1 cellular context compared by ENCODE assay signal in genomic region chr2:27322766-27323591, GRCh38.
TF ChIP-seq lines count a peak whose summit lies in the region.

TSS of gene MPV17 (minus strand) at chr2:27323097. CDS start at chr2:27322517, 580 bp downstream.

TF ChIP-seq in K562, 482 proteins besides CTCF, POLR2A, EP300 and RAD21 (continued from another document and continues in another):
- peak; percentile 83 for TF ChIP-seq HMBOX1 (IDR thresholded peaks at IDR 0.05)
- 0 out of 2 replicates have a peak, but pooled peaks have one; percentile 17 for TF ChIP-seq ZNF592 (IDR thresholded peaks at IDR 0.05)
- no peak for TF ChIP-seq KDM4B (IDR thresholded peaks at IDR 0.05; ENCODE audit: borderline replicate concordance in 2 of 2, low read depth in 1 of 2)
- TF ChIP-seq U2AF1 (optimal IDR thresholded peaks at IDR 0.05; ENCODE audit: low read depth, low read length) = no peak
- TF ChIP-seq ZNF75A (CRISPR knock-in tag; IDR thresholded peaks at IDR 0.05) = peak; percentile 19; the same call in 1 of the 2 replicates
- TF ChIP-seq FOXO4 (CRISPR knock-in tag; IDR thresholded peaks at IDR 0.05) = peak; percentile 77; the same call in 1 of the 2 replicates
- peak; percentile 62; the same call in 1 of the 2 replicates for TF ChIP-seq SPI1 (IDR thresholded peaks at IDR 0.05; ENCODE audit: borderline replicate concordance, low read depth, low read length)
- TF ChIP-seq PHF8 (IDR thresholded peaks at IDR 0.05; ENCODE audit: borderline replicate concordance, low read length) = peak; percentile 93; the same call in 1 of the 2 replicates
- no peak for TF ChIP-seq HMGXB4 (CRISPR knock-in tag; IDR thresholded peaks at IDR 0.05)
- peak; percentile 84 for TF ChIP-seq SP1 (CRISPR knock-in tag; IDR thresholded peaks at IDR 0.05)
- TF ChIP-seq OTX1 (CRISPR knock-in tag; IDR thresholded peaks at IDR 0.05) = peak; percentile 71; the same call in 1 of the 2 replicates
- TF ChIP-seq GMEB1 (CRISPR knock-in tag; IDR thresholded peaks at IDR 0.05) = no peak
- peak; percentile 82; the same call in 1 of the 2 replicates for TF ChIP-seq NFRKB (IDR thresholded peaks at IDR 0.05; ENCODE audit: low read depth)
- no peak for TF ChIP-seq EHMT2 (IDR thresholded peaks at IDR 0.05)
- no peak for TF ChIP-seq TARDBP (IDR thresholded peaks at IDR 0.05)
- no peak for TF ChIP-seq PPARD (CRISPR knock-in tag; IDR thresholded peaks at IDR 0.05)
- no peak for TF ChIP-seq RBM39 (optimal IDR thresholded peaks at IDR 0.05; ENCODE audit: low read depth, low read length)
- TF ChIP-seq CHD7 (IDR thresholded peaks at IDR 0.05; ENCODE audit: low read depth, low read length) = no peak
- no peak for TF ChIP-seq CC2D1A (IDR thresholded peaks at IDR 0.05)
- peak; percentile 63 for TF ChIP-seq ZSCAN32 (CRISPR knock-in tag; IDR thresholded peaks at IDR 0.05)
- no peak for TF ChIP-seq PREB (CRISPR knock-in tag; IDR thresholded peaks at IDR 0.05)
- no peak for TF ChIP-seq ID3 (CRISPR knock-in tag; IDR thresholded peaks at IDR 0.05)
- no peak for TF ChIP-seq ID3 (tag; IDR thresholded peaks at IDR 0.05)
- TF ChIP-seq ZBTB34 (CRISPR knock-in tag; IDR thresholded peaks at IDR 0.05) = no peak
- TF ChIP-seq PML (IDR thresholded peaks at IDR 0.05; ENCODE audit: low read length) = peak; percentile 84
- TF ChIP-seq MTA2 (IDR thresholded peaks at IDR 0.05; ENCODE audit: low read depth) = no peak
- no peak for TF ChIP-seq NR0B1 (IDR thresholded peaks at IDR 0.05; ENCODE audit: partially characterized antibody)
